ENCODE assay signal across 1 cellular context in the genomic region with DNA sequence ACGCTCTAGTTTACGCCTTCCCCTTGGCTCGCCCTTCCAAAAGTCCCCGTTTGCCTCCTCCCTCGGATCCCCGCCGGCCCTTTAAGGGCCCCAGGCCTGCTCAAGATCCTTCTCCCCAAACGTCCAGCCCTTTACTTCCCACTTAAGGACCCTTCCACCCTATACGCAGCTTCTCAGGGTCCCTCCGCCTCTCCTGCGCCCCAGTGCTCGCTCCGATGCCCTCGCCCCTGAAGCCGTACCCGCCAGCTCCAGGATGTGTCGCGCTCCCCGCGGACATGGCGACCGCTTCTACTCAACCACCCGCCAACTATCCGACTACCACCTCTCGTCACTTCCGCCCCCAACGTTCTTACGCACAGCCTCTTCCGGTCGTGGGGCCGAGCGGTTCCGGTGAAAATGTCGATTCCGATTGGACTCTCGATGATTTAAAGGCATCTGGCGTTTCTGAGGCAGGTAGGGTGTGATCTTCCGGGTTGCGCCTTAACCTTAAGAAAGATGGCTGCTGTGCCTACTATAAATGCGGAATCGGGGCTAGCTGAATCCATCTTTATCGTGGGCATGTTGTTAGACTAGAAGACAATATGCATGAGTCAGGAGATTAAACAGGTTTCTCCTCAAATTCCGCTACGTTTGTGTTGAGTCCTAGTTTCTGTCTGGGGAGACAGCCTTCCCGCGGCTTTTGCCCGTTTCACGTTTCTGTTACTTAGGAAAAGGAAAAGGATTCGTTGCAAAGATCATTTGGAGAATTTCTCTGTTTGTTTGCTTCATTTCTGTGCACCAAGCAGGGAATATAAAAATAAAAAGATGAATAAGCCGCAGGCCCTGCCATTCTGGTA.
A peak's percentile ranks its signal among the peaks of the same experiment; 100 is the strongest.
TF ChIP-seq lines count a peak whose summit lies in the region.

A gene (minus strand): TSS at position 317 of the 836 bp plus-strand sequence. CDS start 40 bp downstream, at position 277.

TF ChIP-seq in HepG2, 621 proteins besides CTCF, POLR2A, EP300 and RAD21 (continued from another document):
- TF ChIP-seq, protein P1, sequence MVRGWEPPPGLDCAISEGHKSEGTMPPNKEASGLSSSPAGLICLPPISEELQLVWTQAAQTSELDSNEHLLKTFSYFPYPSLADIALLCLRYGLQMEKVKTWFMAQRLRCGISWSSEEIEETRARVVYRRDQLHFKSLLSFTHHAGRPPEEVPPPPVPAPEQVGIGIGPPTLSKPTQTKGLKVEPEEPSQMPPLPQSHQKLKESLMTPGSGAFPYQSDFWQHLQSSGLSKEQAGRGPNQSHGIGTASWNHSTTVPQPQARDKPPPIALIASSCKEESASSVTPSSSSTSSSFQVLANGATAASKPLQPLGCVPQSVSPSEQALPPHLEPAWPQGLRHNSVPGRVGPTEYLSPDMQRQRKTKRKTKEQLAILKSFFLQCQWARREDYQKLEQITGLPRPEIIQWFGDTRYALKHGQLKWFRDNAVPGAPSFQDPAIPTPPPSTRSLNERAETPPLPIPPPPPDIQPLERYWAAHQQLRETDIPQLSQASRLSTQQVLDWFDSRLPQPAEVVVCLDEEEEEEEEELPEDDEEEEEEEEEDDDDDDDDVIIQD (CRISPR knock-in tag; IDR thresholded peaks at IDR 0.05; ENCODE audit: low read depth) = peak; percentile 67
- TF ChIP-seq ZNF660 (CRISPR knock-in tag; IDR thresholded peaks at IDR 0.05; ENCODE audit: borderline replicate concordance, low read depth) (no peak), ZNF138 (CRISPR knock-in tag; IDR thresholded peaks at IDR 0.05; ENCODE audit: low read depth) (no peak), ZNF253 (CRISPR knock-in tag; IDR thresholded peaks at IDR 0.05; ENCODE audit: borderline replicate concordance) (no peak), ZSCAN12 (CRISPR knock-in tag; IDR thresholded peaks at IDR 0.05) (no peak), ZMYM2 (CRISPR knock-in tag; IDR thresholded peaks at IDR 0.05) (no peak), ERF (CRISPR knock-in tag; IDR thresholded peaks at IDR 0.05) (peak; percentile 90), KMT2B (CRISPR knock-in tag; IDR thresholded peaks at IDR 0.05) (peak; percentile 88), ZNF674 (CRISPR knock-in tag; IDR thresholded peaks at IDR 0.05; ENCODE audit: low read depth) (no peak), ZNF335 (CRISPR knock-in tag; IDR thresholded peaks at IDR 0.05) (peak; percentile 31; the same call in 1 of the 2 replicates), ZNF619 (CRISPR knock-in tag; IDR thresholded peaks at IDR 0.05) (no peak), NPAS2 (CRISPR knock-in tag; IDR thresholded peaks at IDR 0.05; ENCODE audit: borderline replicate concordance) (no peak), ZNF101 (CRISPR knock-in tag; IDR thresholded peaks at IDR 0.05; ENCODE audit: borderline replicate concordance, low read depth) (no peak), EHMT2 (IDR thresholded peaks at IDR 0.05; ENCODE audit: borderline replicate concordance, low read depth, low read length) (no peak), ZNF12 (CRISPR knock-in tag; IDR thresholded peaks at IDR 0.05) (no peak), JARID2 (CRISPR knock-in tag; IDR thresholded peaks at IDR 0.05; ENCODE audit: insufficient replicate concordance) (no peak), KLF15 (CRISPR knock-in tag; IDR thresholded peaks at IDR 0.05; ENCODE audit: borderline replicate concordance) (no peak), CBX1 (IDR thresholded peaks at IDR 0.05; ENCODE audit: low read depth) (no peak), ZNF761 (CRISPR knock-in tag; conservative IDR thresholded peaks at IDR 0.05) (no peak), JUNB (CRISPR knock-in tag; IDR thresholded peaks at IDR 0.05; ENCODE audit: borderline replicate concordance) (no peak)
- TF ChIP-seq, protein P2, sequence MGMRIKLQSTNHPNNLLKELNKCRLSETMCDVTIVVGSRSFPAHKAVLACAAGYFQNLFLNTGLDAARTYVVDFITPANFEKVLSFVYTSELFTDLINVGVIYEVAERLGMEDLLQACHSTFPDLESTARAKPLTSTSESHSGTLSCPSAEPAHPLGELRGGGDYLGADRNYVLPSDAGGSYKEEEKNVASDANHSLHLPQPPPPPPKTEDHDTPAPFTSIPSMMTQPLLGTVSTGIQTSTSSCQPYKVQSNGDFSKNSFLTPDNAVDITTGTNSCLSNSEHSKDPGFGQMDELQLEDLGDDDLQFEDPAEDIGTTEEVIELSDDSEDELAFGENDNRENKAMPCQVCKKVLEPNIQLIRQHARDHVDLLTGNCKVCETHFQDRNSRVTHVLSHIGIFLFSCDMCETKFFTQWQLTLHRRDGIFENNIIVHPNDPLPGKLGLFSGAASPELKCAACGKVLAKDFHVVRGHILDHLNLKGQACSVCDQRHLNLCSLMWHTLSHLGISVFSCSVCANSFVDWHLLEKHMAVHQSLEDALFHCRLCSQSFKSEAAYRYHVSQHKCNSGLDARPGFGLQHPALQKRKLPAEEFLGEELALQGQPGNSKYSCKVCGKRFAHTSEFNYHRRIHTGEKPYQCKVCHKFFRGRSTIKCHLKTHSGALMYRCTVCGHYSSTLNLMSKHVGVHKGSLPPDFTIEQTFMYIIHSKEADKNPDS (CRISPR knock-in tag; IDR thresholded peaks at IDR 0.05) = no peak
- TF ChIP-seq, protein P3, sequence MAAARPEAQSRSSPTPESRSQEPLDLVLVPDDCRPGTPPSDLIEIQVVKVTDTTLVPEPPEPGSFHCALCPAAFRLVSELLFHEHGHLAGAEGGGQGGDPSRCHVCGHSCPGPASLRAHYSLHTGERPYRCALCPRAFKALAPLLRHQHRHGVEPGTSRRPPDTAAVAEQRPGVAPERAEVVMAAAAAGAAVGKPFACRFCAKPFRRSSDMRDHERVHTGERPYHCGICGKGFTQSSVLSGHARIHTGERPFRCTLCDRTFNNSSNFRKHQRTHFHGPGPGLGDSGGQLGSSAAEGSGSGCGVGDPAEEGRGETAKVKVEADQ (CRISPR knock-in tag; IDR thresholded peaks at IDR 0.05; ENCODE audit: borderline replicate concordance) = 0 out of 2 replicates have a peak, but pooled peaks have one; percentile 58
- TF ChIP-seq, protein P4, sequence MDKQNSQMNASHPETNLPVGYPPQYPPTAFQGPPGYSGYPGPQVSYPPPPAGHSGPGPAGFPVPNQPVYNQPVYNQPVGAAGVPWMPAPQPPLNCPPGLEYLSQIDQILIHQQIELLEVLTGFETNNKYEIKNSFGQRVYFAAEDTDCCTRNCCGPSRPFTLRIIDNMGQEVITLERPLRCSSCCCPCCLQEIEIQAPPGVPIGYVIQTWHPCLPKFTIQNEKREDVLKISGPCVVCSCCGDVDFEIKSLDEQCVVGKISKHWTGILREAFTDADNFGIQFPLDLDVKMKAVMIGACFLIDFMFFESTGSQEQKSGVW (CRISPR knock-in tag; IDR thresholded peaks at IDR 0.05; ENCODE audit: borderline replicate concordance) = no peak
- TF ChIP-seq, protein P5, sequence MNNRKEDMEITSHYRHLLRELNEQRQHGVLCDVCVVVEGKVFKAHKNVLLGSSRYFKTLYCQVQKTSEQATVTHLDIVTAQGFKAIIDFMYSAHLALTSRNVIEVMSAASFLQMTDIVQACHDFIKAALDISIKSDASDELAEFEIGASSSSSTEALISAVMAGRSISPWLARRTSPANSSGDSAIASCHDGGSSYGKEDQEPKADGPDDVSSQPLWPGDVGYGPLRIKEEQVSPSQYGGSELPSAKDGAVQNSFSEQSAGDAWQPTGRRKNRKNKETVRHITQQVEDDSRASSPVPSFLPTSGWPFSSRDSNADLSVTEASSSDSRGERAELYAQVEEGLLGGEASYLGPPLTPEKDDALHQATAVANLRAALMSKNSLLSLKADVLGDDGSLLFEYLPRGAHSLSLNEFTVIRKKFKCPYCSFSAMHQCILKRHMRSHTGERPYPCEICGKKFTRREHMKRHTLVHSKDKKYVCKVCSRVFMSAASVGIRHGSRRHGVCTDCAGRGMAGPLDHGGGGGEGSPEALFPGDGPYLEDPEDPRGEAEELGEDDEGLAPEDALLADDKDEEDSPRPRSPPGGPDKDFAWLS (CRISPR knock-in tag; IDR thresholded peaks at IDR 0.05; ENCODE audit: borderline replicate concordance) = no peak
- TF ChIP-seq, protein P6, sequence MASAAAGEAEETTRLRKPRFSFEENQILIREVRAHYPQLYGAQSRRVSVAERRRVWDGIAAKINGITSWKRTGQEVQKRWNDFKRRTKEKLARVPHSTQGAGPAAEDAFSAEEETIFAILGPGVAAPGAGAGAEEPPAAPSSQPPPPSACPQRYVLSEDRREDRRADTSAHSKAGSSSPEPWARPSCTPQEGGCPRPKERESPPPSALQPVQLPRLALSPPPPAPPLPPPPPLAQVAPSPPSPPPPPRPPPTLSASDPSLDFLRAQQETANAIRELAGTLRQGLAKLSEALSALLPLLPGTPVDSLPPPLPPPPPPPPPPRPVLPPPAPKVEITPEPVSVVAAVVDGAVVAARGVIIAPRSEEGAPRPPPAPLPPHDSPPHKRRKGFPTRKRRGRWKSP (CRISPR knock-in tag; IDR thresholded peaks at IDR 0.05) = no peak; the same call in 1 of the 2 replicates
